ENCODE assay signal across 2 cellular contexts in the genomic region with DNA sequence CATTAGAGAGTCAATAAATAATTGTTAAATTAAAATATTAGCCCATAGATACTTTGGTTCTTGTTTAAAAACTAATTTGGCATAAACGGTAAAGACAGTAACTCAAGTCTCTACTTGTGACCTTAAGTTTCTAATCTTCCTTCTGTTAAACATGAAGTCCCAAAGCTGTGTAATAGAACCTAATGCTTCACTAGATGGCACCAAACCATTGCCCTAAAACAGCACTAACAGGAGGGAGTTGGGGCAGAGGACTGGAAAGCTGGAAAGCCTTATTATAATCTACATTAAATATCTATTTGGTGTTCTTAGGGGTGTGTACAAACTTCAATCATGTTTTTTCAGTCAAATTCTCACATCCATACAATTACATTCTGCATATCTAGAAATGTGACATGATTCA.
TF ChIP-seq lines count a peak whose summit lies in the region.

No MANE protein-coding gene starts in this region.

TF ChIP-seq in GM23338, 12 proteins besides CTCF, POLR2A, EP300 and RAD21 (continued from another document):
- TF ChIP-seq, protein P1, sequence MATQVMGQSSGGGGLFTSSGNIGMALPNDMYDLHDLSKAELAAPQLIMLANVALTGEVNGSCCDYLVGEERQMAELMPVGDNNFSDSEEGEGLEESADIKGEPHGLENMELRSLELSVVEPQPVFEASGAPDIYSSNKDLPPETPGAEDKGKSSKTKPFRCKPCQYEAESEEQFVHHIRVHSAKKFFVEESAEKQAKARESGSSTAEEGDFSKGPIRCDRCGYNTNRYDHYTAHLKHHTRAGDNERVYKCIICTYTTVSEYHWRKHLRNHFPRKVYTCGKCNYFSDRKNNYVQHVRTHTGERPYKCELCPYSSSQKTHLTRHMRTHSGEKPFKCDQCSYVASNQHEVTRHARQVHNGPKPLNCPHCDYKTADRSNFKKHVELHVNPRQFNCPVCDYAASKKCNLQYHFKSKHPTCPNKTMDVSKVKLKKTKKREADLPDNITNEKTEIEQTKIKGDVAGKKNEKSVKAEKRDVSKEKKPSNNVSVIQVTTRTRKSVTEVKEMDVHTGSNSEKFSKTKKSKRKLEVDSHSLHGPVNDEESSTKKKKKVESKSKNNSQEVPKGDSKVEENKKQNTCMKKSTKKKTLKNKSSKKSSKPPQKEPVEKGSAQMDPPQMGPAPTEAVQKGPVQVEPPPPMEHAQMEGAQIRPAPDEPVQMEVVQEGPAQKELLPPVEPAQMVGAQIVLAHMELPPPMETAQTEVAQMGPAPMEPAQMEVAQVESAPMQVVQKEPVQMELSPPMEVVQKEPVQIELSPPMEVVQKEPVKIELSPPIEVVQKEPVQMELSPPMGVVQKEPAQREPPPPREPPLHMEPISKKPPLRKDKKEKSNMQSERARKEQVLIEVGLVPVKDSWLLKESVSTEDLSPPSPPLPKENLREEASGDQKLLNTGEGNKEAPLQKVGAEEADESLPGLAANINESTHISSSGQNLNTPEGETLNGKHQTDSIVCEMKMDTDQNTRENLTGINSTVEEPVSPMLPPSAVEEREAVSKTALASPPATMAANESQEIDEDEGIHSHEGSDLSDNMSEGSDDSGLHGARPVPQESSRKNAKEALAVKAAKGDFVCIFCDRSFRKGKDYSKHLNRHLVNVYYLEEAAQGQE (IDR thresholded peaks at IDR 0.05; ENCODE audit: unreplicated experiment) = no peak
- TF ChIP-seq JUNB (IDR thresholded peaks at IDR 0.05; ENCODE audit: unreplicated experiment) = no peak
- TF ChIP-seq POLR2AphosphoS5 (IDR thresholded peaks at IDR 0.05; ENCODE audit: low read depth) = no peak
- no peak for TF ChIP-seq NANOG (IDR thresholded peaks at IDR 0.05; ENCODE audit: borderline replicate concordance)
- TF ChIP-seq EZH2phosphoT487 (IDR thresholded peaks at IDR 0.05; ENCODE audit: unreplicated experiment) = no peak
- TF ChIP-seq ZNF331 (CRISPR knock-in tag; IDR thresholded peaks at IDR 0.05; ENCODE audit: low read depth) = no peak

TF ChIP-seq in H1, 55 proteins besides CTCF, POLR2A, EP300 and RAD21 (continued from another document):
- TF ChIP-seq EZH2 (IDR thresholded peaks at IDR 0.05; ENCODE audit: low read depth, low read length, severe bottlenecking) = no peak
- TF ChIP-seq SIRT6 (IDR thresholded peaks at IDR 0.05; ENCODE audit: low read length) = no peak
- TF ChIP-seq RFX5 (IDR thresholded peaks at IDR 0.05; ENCODE audit: borderline replicate concordance, low read depth, low read length) = no peak
- no peak for TF ChIP-seq SP2 (IDR thresholded peaks at IDR 0.05; ENCODE audit: low read length)
- no peak for TF ChIP-seq TBP (IDR thresholded peaks at IDR 0.05; ENCODE audit: low read depth, low read length)
- TF ChIP-seq JUND (IDR thresholded peaks at IDR 0.05; ENCODE audit: low read length) = no peak
- TF ChIP-seq, protein P2, sequence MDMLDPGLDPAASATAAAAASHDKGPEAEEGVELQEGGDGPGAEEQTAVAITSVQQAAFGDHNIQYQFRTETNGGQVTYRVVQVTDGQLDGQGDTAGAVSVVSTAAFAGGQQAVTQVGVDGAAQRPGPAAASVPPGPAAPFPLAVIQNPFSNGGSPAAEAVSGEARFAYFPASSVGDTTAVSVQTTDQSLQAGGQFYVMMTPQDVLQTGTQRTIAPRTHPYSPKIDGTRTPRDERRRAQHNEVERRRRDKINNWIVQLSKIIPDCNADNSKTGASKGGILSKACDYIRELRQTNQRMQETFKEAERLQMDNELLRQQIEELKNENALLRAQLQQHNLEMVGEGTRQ (IDR thresholded peaks at IDR 0.05; ENCODE audit: low read length) = no peak
- TF ChIP-seq GTF2F1 (IDR thresholded peaks at IDR 0.05; ENCODE audit: borderline replicate concordance, low read depth, low read length) = no peak
- no peak for TF ChIP-seq TEAD4 (IDR thresholded peaks at IDR 0.05; ENCODE audit: low read depth, low read length)
- TF ChIP-seq MAFK (IDR thresholded peaks at IDR 0.05; ENCODE audit: low read depth, low read length) = no peak
